8 cellular contexts compared by ENCODE assay signal in genomic region chr4:184536070-184536880, GRCh38.
DNase-seq lines count a peak whose midpoint lies in the region; ATAC-seq and TF ChIP-seq lines count a peak whose summit lies in the region.

No MANE protein-coding gene starts in this region.

- 14 to 33% (median 14%) methylated on average over 10 of the region's 10 CpGs for WGBS in ovary, 3 donors

- no peak for TF ChIP-seq EP300 in ovary (IDR thresholded peaks at IDR 0.05)

- no peaks in the 10 kb centered on the region for H3K27me3 Mint-ChIP-seq in endothelial cell (ENCODE audit: unreplicated experiment)

- H3K27me3 ChIP-seq in DND-41 (ENCODE audit: insufficient read depth, low read length, poor library complexity) (no peaks in the 10 kb centered on the region), ovary (no peaks in the 10 kb centered on the region)

- H3K27ac Mint-ChIP-seq in endothelial cell (ENCODE audit: unreplicated experiment) = peak overlapping the region; percentile 98

- CTCF ChIA-PET in OCI-LY7 (lab: Charles Lee; ENCODE audit: unreplicated experiment) = interaction anchor here (1.0 to 1.2 kb wide), 3 partner anchors 30 to 252 kb away, joined by 3 to 4 read pairs (median 3); no protein-coding TSS in a partner anchor

- DNase-seq in DND-41 = no peak
- DNase-seq in OCI-LY7 (ENCODE audit: low spot score) = no peak
- no peak for DNase-seq in endothelial cell (ENCODE audit: low spot score)
- no peak for DNase-seq in ovary
- no peak for DNase-seq in amygdala (lab: John Stamatoyannopoulos, UW)

- H3K9me3 ChIP-seq in DND-41 (ENCODE audit: insufficient read depth, low read length, severe bottlenecking) (no peaks in the 10 kb centered on the region), OCI-LY7 (ENCODE audit: low read length) (no peaks in the 10 kb centered on the region), ovary (no peaks in the 10 kb centered on the region)

- H3K9ac ChIP-seq in DND-41 (ENCODE audit: low read depth, low read length) = peak overlapping the region; percentile 78

- H3K27ac ChIP-seq in DND-41 (ENCODE audit: low read length) (peak overlapping the region; percentile 90), OCI-LY7 (ENCODE audit: low read depth, low read length, poor library complexity, severe bottlenecking) (peak overlapping the region; percentile 82), ovary (peak overlapping the region; percentile 43 to 97)

- H3K9me2 ChIP-seq in OCI-LY7 (ENCODE audit: insufficient read depth, low read length) = no peaks in the 10 kb centered on the region

- POLR2A ChIA-PET in OCI-LY7 (lab: Charles Lee) = interaction anchor here (0.6 to 4.5 kb wide), 22 partner anchors 14 to 274 kb away, joined by 3 to 76 read pairs (median 4); partner anchors contain the start of genes CASP3, IRF2 and PRIMPOL

- intact Hi-C loops in OCI-LY7 (cut with micrococcal nuclease; ENCODE audit: unreplicated experiment) (loop anchor here (2.0 to 5.0 kb wide), 4 partner anchors 189 to 1034 kb away; partner anchors contain the start of gene CENPU), ovary (cut with DNase I) (loop anchor here (2.0 to 10.0 kb wide), 12 partner anchors 59 to 691 kb away; partner anchors contain the start of gene IRF2 (in 3 of the 4))

- H4K20me1 ChIP-seq in DND-41 (ENCODE audit: insufficient read depth, low read length) (no peaks in the 10 kb centered on the region), OCI-LY7 (ENCODE audit: insufficient read depth, low read length) (no peaks in the 10 kb centered on the region)

- H3K4me1 ChIP-seq in DND-41 (ENCODE audit: insufficient read depth, low read length) = peaks cover 40% of the 10 kb centered on the region
- peaks cover 45% of the 10 kb centered on the region for H3K4me1 ChIP-seq in OCI-LY7 (ENCODE audit: insufficient read depth, low read length, poor library complexity, severe bottlenecking)
- peaks cover 13% of the 10 kb centered on the region for H3K4me1 ChIP-seq in ovary (ENCODE audit: insufficient read depth)

- H3K4me1 Mint-ChIP-seq in endothelial cell (ENCODE audit: unreplicated experiment) = peaks cover 19% of the 10 kb centered on the region

- TF ChIP-seq CTCF in DND-41 (IDR thresholded peaks at IDR 0.05; ENCODE audit: borderline replicate concordance, extremely low read depth, low read length, poor library complexity, severe bottlenecking) (no peak), OCI-LY7 (conservative IDR thresholded peaks at IDR 0.05; ENCODE audit: low read length) (no peak), endothelial cell (IDR thresholded peaks at IDR 0.05; ENCODE audit: unreplicated experiment) (no peak), ovary (IDR thresholded peaks at IDR 0.05) (no peak)

- H3K4me3 Mint-ChIP-seq in endothelial cell (ENCODE audit: unreplicated experiment) = peak overlapping the region; percentile 93

- ATAC-seq in DND-41 (ENCODE audit: insufficient read depth, low read depth) (no peak), HG03196 (IDR thresholded peaks at IDR 0.05; ENCODE audit: unreplicated experiment) (no peak), GM19452 (IDR thresholded peaks at IDR 0.05; ENCODE audit: unreplicated experiment) (no peak), GM18520 (IDR thresholded peaks at IDR 0.05; ENCODE audit: unreplicated experiment) (no peak)

- H3K4me2 ChIP-seq in DND-41 (ENCODE audit: insufficient read depth, low read length) = peak overlapping the region; percentile 81
- H3K4me2 ChIP-seq in OCI-LY7 (ENCODE audit: low read length) = peak overlapping the region; percentile 82

- H3K36me3 Mint-ChIP-seq in endothelial cell (ENCODE audit: low read depth, unreplicated experiment) = no peaks in the 10 kb centered on the region

- H2AFZ ChIP-seq in DND-41 (ENCODE audit: low read depth, low read length) (peak overlapping the region; percentile 92), OCI-LY7 (ENCODE audit: low read length) (peak overlapping the region; percentile 46)

- peak overlapping the region; percentile 78 to 86 for H3K4me3 ChIP-seq in DND-41 (ENCODE audit: low read depth in 1 of 2, low read length in 2 of 2)
- H3K4me3 ChIP-seq in OCI-LY7 (ENCODE audit: low read depth, low read length, poor library complexity, severe bottlenecking) = peak overlapping the region; percentile 76
- peak overlapping the region; percentile 53 for H3K4me3 ChIP-seq in ovary

- peaks cover 9% of the 10 kb centered on the region for H3K79me2 ChIP-seq in DND-41 (ENCODE audit: insufficient read depth, low read length)
- peaks cover 11% of the 10 kb centered on the region; the same call in 1 of the 2 replicates for H3K79me2 ChIP-seq in OCI-LY7 (ENCODE audit: insufficient read depth, low read depth, low read length)

- H3K36me3 ChIP-seq in DND-41 (ENCODE audit: insufficient read depth, low read length) (no peaks in the 10 kb centered on the region; the same call in 1 of the 2 replicates), OCI-LY7 (ENCODE audit: insufficient read depth, low read length) (no peaks in the 10 kb centered on the region; the same call in 1 of the 2 replicates), ovary (no peaks in the 10 kb centered on the region)

- no peak for TF ChIP-seq POLR2A in ovary (IDR thresholded peaks at IDR 0.05)

- H3K9me3 Mint-ChIP-seq in endothelial cell (ENCODE audit: unreplicated experiment) = no peaks in the 10 kb centered on the region

- BruUV-seq in OCI-LY7 (replicated peaks; lab: Mats Ljungman, UMichigan) = no TSS peak
